8 cellular contexts compared by ENCODE assay signal in genomic region chr2:46298522-46299351, GRCh38. TPM values are rescaled to one million over a fixed set of nuclear protein-coding genes. Genes with fewer than 3 reads are reported as not detected.
DNase-seq lines count a peak whose midpoint lies in the region; ATAC-seq and TF ChIP-seq lines count a peak whose summit lies in the region.

No MANE protein-coding gene starts in this region.

- peaks cover 34% of the 10 kb centered on the region for H3K4me1 Mint-ChIP-seq in Caco-2 (ENCODE audit: low read depth, unreplicated experiment)
- peaks cover 27% of the 10 kb centered on the region for H3K4me1 Mint-ChIP-seq in activated CD8-positive, alpha-beta T cell treated with anti-CD3 and anti-CD28 coated beads for 36 hours (ENCODE audit: low read depth)

- no peaks in the 10 kb centered on the region for H3K9me3 ChIP-seq in Caco-2
- no peaks in the 10 kb centered on the region for H3K9me3 ChIP-seq in HUES48 (ENCODE audit: control insufficient read depth, insufficient read depth, low read length)
- H3K9me3 ChIP-seq in mononuclear cell (ENCODE audit: low read depth, low read length), result no peaks in the 10 kb centered on the region
- no peaks in the 10 kb centered on the region for H3K9me3 ChIP-seq in upper lobe of left lung

- peak in 1 of 2 experiments; percentile 43 for TF ChIP-seq CTCF in Caco-2 (IDR thresholded peaks at IDR 0.05; ENCODE audit: insufficient read depth in 1 of 2, low read depth in 1 of 2, low read length in 1 of 2, severe bottlenecking in 1 of 2, unreplicated experiment in 1 of 2)
- no peak for TF ChIP-seq CTCF in activated CD8-positive, alpha-beta T cell treated with anti-CD3 and anti-CD28 coated beads for 36 hours (IDR thresholded peaks at IDR 0.05)
- TF ChIP-seq CTCF in upper lobe of left lung (IDR thresholded peaks at IDR 0.05), result peak in 5 of 6 experiments; percentile 8 to 44 (median 39)

- ATAC-seq in activated CD8-positive, alpha-beta T cell treated with anti-CD3 and anti-CD28 coated beads for 36 hours, result peak; percentile 4
- peak; percentile 50 to 60 for ATAC-seq in upper lobe of left lung (ENCODE audit: low FRiP score in 2 of 2)
- ATAC-seq in HG03095 (IDR thresholded peaks at IDR 0.05; ENCODE audit: unreplicated experiment), result no peak

- TF ChIP-seq POLR2A in erythroblast (IDR thresholded peaks at IDR 0.05; ENCODE audit: low read length) (no peak), upper lobe of left lung (IDR thresholded peaks at IDR 0.05) (no peak)

- no peak overlapping the region for H3K27ac ChIP-seq in HUES48 (ENCODE audit: low read depth, low read length)
- peak overlapping the region; percentile 95 to 99 (median 97) for H3K27ac ChIP-seq in upper lobe of left lung

- H3K36me3 Mint-ChIP-seq in Caco-2 (ENCODE audit: insufficient read depth, unreplicated experiment), result peaks cover 26% of the 10 kb centered on the region
- no peaks in the 10 kb centered on the region for H3K36me3 Mint-ChIP-seq in activated CD8-positive, alpha-beta T cell treated with anti-CD3 and anti-CD28 coated beads for 36 hours (ENCODE audit: low read depth)

- H3K27me3 Mint-ChIP-seq in Caco-2 (ENCODE audit: insufficient read depth, unreplicated experiment), result peaks cover 2% of the 10 kb centered on the region
- peaks cover 61% of the 10 kb centered on the region for H3K27me3 Mint-ChIP-seq in activated CD8-positive, alpha-beta T cell treated with anti-CD3 and anti-CD28 coated beads for 36 hours

- H3K27ac Mint-ChIP-seq in Caco-2 (ENCODE audit: unreplicated experiment), result peak overlapping the region; percentile 57
- no peak overlapping the region for H3K27ac Mint-ChIP-seq in activated CD8-positive, alpha-beta T cell treated with anti-CD3 and anti-CD28 coated beads for 36 hours

- H3K9me3 Mint-ChIP-seq in Caco-2 (ENCODE audit: unreplicated experiment), result no peaks in the 10 kb centered on the region
- H3K9me3 Mint-ChIP-seq in activated CD8-positive, alpha-beta T cell treated with anti-CD3 and anti-CD28 coated beads for 36 hours, result no peaks in the 10 kb centered on the region

- H3K27me3 ChIP-seq in Caco-2 (replicated peaks; ENCODE audit: control insufficient read depth, insufficient read depth, low read length), result no peaks in the 10 kb centered on the region
- peaks cover 93% of the 10 kb centered on the region for H3K27me3 ChIP-seq in HUES48 (ENCODE audit: control insufficient read depth, insufficient read depth, low read length)
- H3K27me3 ChIP-seq in mononuclear cell (ENCODE audit: insufficient read depth, low read length), result peaks cover 65% of the 10 kb centered on the region
- H3K27me3 ChIP-seq in upper lobe of left lung, result no peaks in the 10 kb centered on the region

- 0% methylated on average over 10 to 46 of the region's 70 CpGs for WGBS in upper lobe of left lung, 2 donors

- POLR2A ChIA-PET in Caco-2 (lab: Charles Lee), result interaction anchor here (0.9 to 1.8 kb wide), 2 partner anchors 37 to 236 kb away, joined by 6 to 8 read pairs; no protein-coding TSS in a partner anchor
- POLR2A ChIA-PET in activated CD8-positive, alpha-beta T cell treated with anti-CD3 and anti-CD28 coated beads for 36 hours (lab: Charles Lee), result no interaction called here

- intact Hi-C loops in Caco-2 (cut with micrococcal nuclease; ENCODE audit: unreplicated experiment), result loop anchor here (1.0 to 10.0 kb wide), 7 partner anchors 9 to 684 kb away; partner anchors contain the start of gene SRBD1
- intact Hi-C loops in activated CD8-positive, alpha-beta T cell treated with anti-CD3 and anti-CD28 coated beads for 36 hours (cut with micrococcal nuclease), result no loop called here

- peak; percentile 60 to 61 for DNase-seq in Caco-2
- DNase-seq in activated CD8-positive, alpha-beta T cell treated with anti-CD3 and anti-CD28 coated beads for 36 hours, result peak; percentile 45
- peak; percentile 52 to 72 for DNase-seq in erythroblast (lab: John Stamatoyannopoulos, UW)
- DNase-seq in upper lobe of left lung, result peak; percentile 66 to 93
- no peak for DNase-seq in NCI-H1694 (lab: John Stamatoyannopoulos, UW)

- H3K4me3 ChIP-seq in Caco-2 (ENCODE audit: low read depth, low read length) (peak overlapping the region; percentile 90), HUES48 (ENCODE audit: low read depth, low read length) (peak overlapping the region; percentile 66), mononuclear cell (ENCODE audit: low read length) (peak overlapping the region; percentile 59), upper lobe of left lung (peak overlapping the region; percentile 65 to 89 (median 82))

- H3K9ac ChIP-seq in HUES48 (ENCODE audit: low read depth, low read length), result no peak overlapping the region

- no peak for TF ChIP-seq EP300 in upper lobe of left lung (IDR thresholded peaks at IDR 0.05)

- CTCF ChIA-PET in Caco-2 (lab: Charles Lee), result interaction anchor here (0.6 to 2.1 kb wide), 5 partner anchors 236 to 649 kb away, joined by 3 to 15 read pairs (median 4); no protein-coding TSS in a partner anchor
- CTCF ChIA-PET in activated CD8-positive, alpha-beta T cell treated with anti-CD3 and anti-CD28 coated beads for 36 hours (lab: Charles Lee), result interaction anchor here (0.6 to 1.6 kb wide), 2 partner anchors 51 to 234 kb away, joined by 3 read pairs; no protein-coding TSS in a partner anchor

- H3K4me1 ChIP-seq in Caco-2, result peaks cover 24% of the 10 kb centered on the region
- H3K4me1 ChIP-seq in HUES48 (ENCODE audit: control insufficient read depth, insufficient read depth, low read length), result peaks cover 27% of the 10 kb centered on the region
- peaks cover 37% of the 10 kb centered on the region for H3K4me1 ChIP-seq in mononuclear cell (ENCODE audit: insufficient read depth, low read length)
- H3K4me1 ChIP-seq in upper lobe of left lung, result peaks cover 0 to 35% (median 22%) of the 10 kb centered on the region in 4 donors

- H3K36me3 ChIP-seq in Caco-2 (ENCODE audit: control insufficient read depth, insufficient read depth, low read length) (no peaks in the 10 kb centered on the region), HUES48 (ENCODE audit: control insufficient read depth, insufficient read depth, low read length) (no peaks in the 10 kb centered on the region), upper lobe of left lung (peaks cover 0 to 18% (median 0%) of the 10 kb centered on the region in 4 donors)

- H3K4me3 Mint-ChIP-seq in Caco-2 (ENCODE audit: unreplicated experiment), result peak overlapping the region; percentile 83
- H3K4me3 Mint-ChIP-seq in activated CD8-positive, alpha-beta T cell treated with anti-CD3 and anti-CD28 coated beads for 36 hours, result peak overlapping the region; percentile 77

- BruUV-seq in Caco-2 (replicated peaks; lab: Mats Ljungman, UMichigan), result no TSS peak

RNA-seq across cellular contexts. Expression of gene EPAS1, which starts 1.5 kb away (rescaled TPM):
- total RNA-seq in Caco-2 (2022) (68.1 and 77.3 TPM in 2 replicates), mononuclear cell (5.2 TPM), upper lobe of left lung (1,000 to 10,000 TPM in 4 of 6 donors, 100 to 1,000 TPM in 2; 440 to 1,878 (median 1,131) TPM)
- 10 to 100 TPM in 1 of 2 experiments, 1 to 10 TPM in 1; 8.3 to 12.2 TPM for total RNA-seq in activated CD8-positive, alpha-beta T cell treated with anti-CD3 and anti-CD28 coated beads for 36 hours
